8 cellular contexts compared by ENCODE assay signal in the genomic region with DNA sequence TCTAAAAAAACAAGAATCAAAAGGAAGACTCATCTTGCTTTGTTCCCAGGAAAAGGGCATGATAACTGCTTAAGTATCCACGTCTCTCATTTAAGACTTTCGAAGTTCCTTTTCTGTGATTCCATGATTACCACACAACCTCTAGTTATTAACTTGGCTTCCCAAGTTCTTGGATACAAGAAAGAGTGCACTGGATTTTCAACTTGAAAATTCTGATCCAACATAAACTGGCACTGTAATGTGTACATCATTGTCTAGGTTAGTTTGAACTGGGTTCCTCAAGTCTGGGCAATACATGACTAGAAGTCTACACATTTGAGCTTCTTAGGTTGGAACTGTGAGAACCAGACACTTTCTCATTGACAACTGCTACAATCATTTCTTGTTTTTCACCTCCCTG. TPM values are rescaled to one million over a fixed set of nuclear protein-coding genes. Genes with fewer than 3 reads are reported as not detected.
DNase-seq lines count a peak whose midpoint lies in the region; ATAC-seq, FAIRE-seq and TF ChIP-seq lines count a peak whose summit lies in the region.

No MANE protein-coding gene starts in this region.

- intact Hi-C loops in kidney (cut with DNase I) (no loop called here), vagina (cut with DNase I) (no loop called here)

- no peak overlapping the region for H3K4me3 Mint-ChIP-seq in stimulated activated naive CD8-positive, alpha-beta T cell treated with anti-CD3 and anti-CD28 coated beads, Interleukin-15, Interleukin-2, amounts not matched to agents 100 ng/mL and 50 ng/mL, for 24 hours
- no peak overlapping the region for H3K4me3 Mint-ChIP-seq in WTC11

- POLR2A ChIA-PET in WTC11 (lab: Charles Lee) = no interaction called here

- no peak for TF ChIP-seq POLR2A in vagina (IDR thresholded peaks at IDR 0.05)

- no peak overlapping the region for H3K9ac ChIP-seq in kidney (ENCODE audit: low read length in 2 of 2)

- H3K36me3 Mint-ChIP-seq in stimulated activated naive CD8-positive, alpha-beta T cell treated with anti-CD3 and anti-CD28 coated beads, Interleukin-15, Interleukin-2, amounts not matched to agents 100 ng/mL and 50 ng/mL, for 24 hours (ENCODE audit: low read depth) = peaks cover 20% of the 10 kb centered on the region
- H3K36me3 Mint-ChIP-seq in WTC11 = no peaks in the 10 kb centered on the region
- peaks cover 18 to 21% of the 10 kb centered on the region in 2 donors for H3K36me3 Mint-ChIP-seq in activated naive CD4-positive, alpha-beta T cell treated with anti-CD3 and anti-CD28 coated beads, Interleukin-2, amount 50 U/mL, for 72 hours

- H3K27ac Mint-ChIP-seq in stimulated activated naive CD8-positive, alpha-beta T cell treated with anti-CD3 and anti-CD28 coated beads, Interleukin-15, Interleukin-2, amounts not matched to agents 100 ng/mL and 50 ng/mL, for 24 hours = peak overlapping the region; percentile 38
- peak overlapping the region; percentile 8; the same call in 1 of the 2 replicates for H3K27ac Mint-ChIP-seq in WTC11
- peak overlapping the region in 1 of 2 donors; percentile 82 for H3K27ac Mint-ChIP-seq in activated naive CD4-positive, alpha-beta T cell treated with anti-CD3 and anti-CD28 coated beads, Interleukin-2, amount 50 U/mL, for 72 hours

- H3K4me3 ChIP-seq in kidney (ENCODE audit: low read length in 2 of 2) (peak overlapping the region; percentile 47 to 98), vagina (peak overlapping the region; percentile 86 to 90)

- FAIRE-seq in kidney (lab: Jason Lieb, UNC) = no peak

- no peak for ATAC-seq in stimulated activated naive CD8-positive, alpha-beta T cell treated with anti-CD3 and anti-CD28 coated beads, Interleukin-15, Interleukin-2, amounts not matched to agents 100 U/mL and 50 U/mL, for 24 hours
- ATAC-seq in WTC11 (no peak), HG03025 (IDR thresholded peaks at IDR 0.05; ENCODE audit: low FRiP score, unreplicated experiment) (no peak)
- no peak for ATAC-seq in activated naive CD4-positive, alpha-beta T cell treated with anti-CD3 and anti-CD28 coated beads, Interleukin-2, amount 50 U/mL, for 72 hours

- CTCF ChIA-PET in WTC11 (lab: Charles Lee) = interaction anchor here (1.4 kb wide), 1 partner anchor 47 kb away, joined by 3 read pairs; no protein-coding TSS in a partner anchor

- no peaks in the 10 kb centered on the region for H3K27me3 ChIP-seq in vagina

- H3K4me1 Mint-ChIP-seq in stimulated activated naive CD8-positive, alpha-beta T cell treated with anti-CD3 and anti-CD28 coated beads, Interleukin-15, Interleukin-2, amounts not matched to agents 100 ng/mL and 50 ng/mL, for 24 hours (ENCODE audit: low read depth) = peaks cover 63% of the 10 kb centered on the region
- peaks cover 33% of the 10 kb centered on the region for H3K4me1 Mint-ChIP-seq in WTC11

- peaks cover 15% of the 10 kb centered on the region for H3K9me3 Mint-ChIP-seq in stimulated activated naive CD8-positive, alpha-beta T cell treated with anti-CD3 and anti-CD28 coated beads, Interleukin-15, Interleukin-2, amounts not matched to agents 100 ng/mL and 50 ng/mL, for 24 hours
- no peaks in the 10 kb centered on the region for H3K9me3 Mint-ChIP-seq in WTC11
- no peaks in the 10 kb centered on the region for H3K9me3 Mint-ChIP-seq in activated naive CD4-positive, alpha-beta T cell treated with anti-CD3 and anti-CD28 coated beads, Interleukin-2, amount 50 U/mL, for 72 hours

- H3K4me1 ChIP-seq in kidney (ENCODE audit: control insufficient read depth in 1 of 2, insufficient read depth in 1 of 2, low read depth in 1 of 2, low read length in 2 of 2) (peaks cover 11 to 14% of the 10 kb centered on the region in 2 donors), vagina (peaks cover 53% of the 10 kb centered on the region)

- H3K36me3 ChIP-seq in kidney (ENCODE audit: control insufficient read depth in 1 of 2, insufficient read depth in 2 of 2, low read length in 2 of 2) (no peaks in the 10 kb centered on the region), vagina (no peaks in the 10 kb centered on the region)

- no peaks in the 10 kb centered on the region for H3K27me3 Mint-ChIP-seq in stimulated activated naive CD8-positive, alpha-beta T cell treated with anti-CD3 and anti-CD28 coated beads, Interleukin-15, Interleukin-2, amounts not matched to agents 100 ng/mL and 50 ng/mL, for 24 hours
- H3K27me3 Mint-ChIP-seq in WTC11 (ENCODE audit: low read depth) = no peaks in the 10 kb centered on the region

- no peak overlapping the region for H3K27ac ChIP-seq in kidney (ENCODE audit: low read depth in 2 of 2, low read length in 2 of 2)
- H3K27ac ChIP-seq in vagina = no peak overlapping the region

- TF ChIP-seq CTCF in WTC11 (IDR thresholded peaks at IDR 0.05) (no peak), kidney (IDR thresholded peaks at IDR 0.05; ENCODE audit: borderline replicate concordance, extremely low read depth, insufficient read depth) (no peak), vagina (IDR thresholded peaks at IDR 0.05) (no peak)

- no peak for DNase-seq in stimulated activated naive CD8-positive, alpha-beta T cell treated with anti-CD3 and anti-CD28 coated beads, Interleukin-15, Interleukin-2, amounts not matched to agents 100 U/mL and 50 U/mL, for 24 hours
- DNase-seq in WTC11 (ENCODE audit: low spot score) (no peak), kidney (no peak), vagina (ENCODE audit: extremely low spot score in 2 of 2) (no peak), hypothalamus (lab: John Stamatoyannopoulos, UW) (no peak)
- no peak for DNase-seq in activated naive CD4-positive, alpha-beta T cell treated with anti-CD3 and anti-CD28 coated beads, Interleukin-2, amount 50 U/mL, for 72 hours (ENCODE audit: low spot score in 2 of 2)

- no peaks in the 10 kb centered on the region for H3K9me3 ChIP-seq in kidney (ENCODE audit: control insufficient read depth in 1 of 2, low read length in 2 of 2)
- no peaks in the 10 kb centered on the region for H3K9me3 ChIP-seq in vagina

TF ChIP-seq in WTC11, 78 proteins besides CTCF, POLR2A, EP300 and RAD21 (continues in another document):
- no peak for TF ChIP-seq ESRRA (CRISPR knock-in tag; IDR thresholded peaks at IDR 0.05; ENCODE audit: borderline replicate concordance)
- TF ChIP-seq AR (CRISPR knock-in tag; IDR thresholded peaks at IDR 0.05) = no peak
- no peak for TF ChIP-seq MYBL2 (CRISPR knock-in tag; IDR thresholded peaks at IDR 0.05)
- TF ChIP-seq FOXJ3 (CRISPR knock-in tag; IDR thresholded peaks at IDR 0.05; ENCODE audit: borderline replicate concordance) = no peak
- no peak for TF ChIP-seq SP1 (CRISPR knock-in tag; conservative IDR thresholded peaks at IDR 0.05)
- no peak for TF ChIP-seq JAZF1 (CRISPR knock-in tag; IDR thresholded peaks at IDR 0.05)
- no peak for TF ChIP-seq TP53 (CRISPR knock-in tag; IDR thresholded peaks at IDR 0.05)
- TF ChIP-seq, protein P1, sequence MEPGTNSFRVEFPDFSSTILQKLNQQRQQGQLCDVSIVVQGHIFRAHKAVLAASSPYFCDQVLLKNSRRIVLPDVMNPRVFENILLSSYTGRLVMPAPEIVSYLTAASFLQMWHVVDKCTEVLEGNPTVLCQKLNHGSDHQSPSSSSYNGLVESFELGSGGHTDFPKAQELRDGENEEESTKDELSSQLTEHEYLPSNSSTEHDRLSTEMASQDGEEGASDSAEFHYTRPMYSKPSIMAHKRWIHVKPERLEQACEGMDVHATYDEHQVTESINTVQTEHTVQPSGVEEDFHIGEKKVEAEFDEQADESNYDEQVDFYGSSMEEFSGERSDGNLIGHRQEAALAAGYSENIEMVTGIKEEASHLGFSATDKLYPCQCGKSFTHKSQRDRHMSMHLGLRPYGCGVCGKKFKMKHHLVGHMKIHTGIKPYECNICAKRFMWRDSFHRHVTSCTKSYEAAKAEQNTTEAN (CRISPR knock-in tag; IDR thresholded peaks at IDR 0.05) = no peak
- TF ChIP-seq ZBTB21 (CRISPR knock-in tag; IDR thresholded peaks at IDR 0.05; ENCODE audit: borderline replicate concordance) = no peak
- TF ChIP-seq RELA (CRISPR knock-in tag; IDR thresholded peaks at IDR 0.05; ENCODE audit: borderline replicate concordance) = no peak
- TF ChIP-seq OVOL2 (CRISPR knock-in tag; IDR thresholded peaks at IDR 0.05; ENCODE audit: borderline replicate concordance) = no peak
- no peak for TF ChIP-seq EMX1 (CRISPR knock-in tag; IDR thresholded peaks at IDR 0.05)
- TF ChIP-seq, protein P2, sequence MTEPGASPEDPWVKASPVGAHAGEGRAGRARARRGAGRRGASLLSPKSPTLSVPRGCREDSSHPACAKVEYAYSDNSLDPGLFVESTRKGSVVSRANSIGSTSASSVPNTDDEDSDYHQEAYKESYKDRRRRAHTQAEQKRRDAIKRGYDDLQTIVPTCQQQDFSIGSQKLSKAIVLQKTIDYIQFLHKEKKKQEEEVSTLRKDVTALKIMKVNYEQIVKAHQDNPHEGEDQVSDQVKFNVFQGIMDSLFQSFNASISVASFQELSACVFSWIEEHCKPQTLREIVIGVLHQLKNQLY (CRISPR knock-in tag; IDR thresholded peaks at IDR 0.05) = no peak

RNA-seq across cellular contexts. Expression of gene KLHL28, which starts 1.6 kb away (rescaled TPM):
- total RNA-seq in WTC11 (2021) (8.7 to 9.8 TPM (median 9.0 TPM) in 3 replicates), kidney (16.3 TPM), vagina (12.8 TPM)
- polyA plus RNA-seq in kidney (ENCODE audit: insufficient read depth, low read depth, low replicate concordance) = 1.6 TPM
- 10 to 100 TPM in 1 of 2 donors, 1 to 10 TPM in 1; 9.8 to 22.2 TPM for total RNA-seq in activated naive CD4-positive, alpha-beta T cell treated with anti-CD3 and anti-CD28 coated beads, Interleukin-2, amount 50 U/mL, for 72 hours

RNA-seq across cellular contexts. Expression of gene TOGARAM1, which starts 1.8 kb away (rescaled TPM):
- total RNA-seq in WTC11 (2021) (6.4 to 6.9 TPM (median 6.6 TPM) in 3 replicates), kidney (25.6 TPM), vagina (13.0 TPM)
- 9.5 TPM for polyA plus RNA-seq in kidney (ENCODE audit: insufficient read depth, low read depth, low replicate concordance)
- 1 to 10 TPM; 3.5 to 7.9 TPM for total RNA-seq in activated naive CD4-positive, alpha-beta T cell treated with anti-CD3 and anti-CD28 coated beads, Interleukin-2, amount 50 U/mL, for 72 hours
